In the genomic region with DNA sequence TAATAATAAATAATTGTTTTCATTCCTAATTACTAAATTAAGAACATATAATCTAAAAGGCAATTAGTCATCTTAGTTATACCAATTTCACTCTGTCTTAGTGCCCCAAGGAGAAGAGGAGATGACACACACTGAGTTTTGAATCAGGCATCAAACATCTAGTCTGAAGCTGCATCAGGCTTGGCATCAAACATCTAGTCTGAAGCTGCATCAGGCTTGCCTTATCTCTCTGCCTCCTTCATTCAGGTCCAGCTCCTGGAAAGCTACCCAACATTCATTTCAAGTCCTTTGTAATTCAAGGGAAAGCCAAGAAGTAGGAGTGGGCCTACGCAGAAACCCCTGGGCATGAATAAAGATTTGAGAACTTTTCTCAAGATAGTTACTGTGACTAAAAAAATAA, we compare ENCODE assay signal across 25 cellular contexts.
DNase-seq lines count a peak whose midpoint lies in the region; ATAC-seq, FAIRE-seq and TF ChIP-seq lines count a peak whose summit lies in the region.
"Had no signal": no experiment of that assay in that cellular context is flagged by ENCODE, and none has a peak within 500 bp of the region (broad histone marks: within the 10 kb centered on the region; RNA-seq: fewer than 3 reads in every experiment).

No MANE protein-coding gene starts in this region.

- no peak overlapping the region for H2AFZ ChIP-seq in ACC112 (ENCODE audit: low read length, unreplicated experiment)

- H3K27me3 Mint-ChIP-seq in memory B cell = no peaks in the 10 kb centered on the region

- H3K27me3 ChIP-seq in ACC112 (ENCODE audit: insufficient read depth, low read length) (no peaks in the 10 kb centered on the region), bronchial epithelial cell (ENCODE audit: control insufficient read depth, insufficient read depth, low read length) (no peaks in the 10 kb centered on the region)
- H3K27me3 ChIP-seq: heart right ventricle, pancreas, Peyer's patch had no signal

- peak overlapping the region; percentile 45; the same call in 1 of the 2 replicates for H3K27ac ChIP-seq in ACC112 (ENCODE audit: low read depth, low read length)
- H3K27ac ChIP-seq: heart right ventricle, left ventricle myocardium inferior, pancreas, Peyer's patch had no signal

- ATAC-seq in memory B cell (ENCODE audit: low read depth) = no peak
- no peak for ATAC-seq in GM21381 (IDR thresholded peaks at IDR 0.05; ENCODE audit: unreplicated experiment)
- ATAC-seq in GM21367 (IDR thresholded peaks at IDR 0.05; ENCODE audit: unreplicated experiment) = no peak
- ATAC-seq: activated CD8-positive, alpha-beta T cell treated with anti-CD3 and anti-CD28 coated beads, Interleukin-2, amount 10 ng/mL, durations not matched to agents 7 days and 5 days; activated T-cell treated with anti-CD3 and anti-CD28 coated beads, Interleukin-2, amount 50 U/mL, for 4 hours; heart right ventricle; K562; right cardiac atrium had no signal

- H3K9me3 Mint-ChIP-seq in memory B cell = peaks cover 6% of the 10 kb centered on the region
- H3K9me3 Mint-ChIP-seq: activated T-cell treated with anti-CD3 and anti-CD28 coated beads, Interleukin-2, amount 50 U/mL, for 4 hours had no signal

- peaks cover 78% of the 10 kb centered on the region for H3K79me2 ChIP-seq in ACC112 (ENCODE audit: control insufficient read depth, insufficient read depth, low read length, unreplicated experiment)

- peak overlapping the region; percentile 40 for H3K4me3 Mint-ChIP-seq in memory B cell
- H3K4me3 Mint-ChIP-seq: activated CD8-positive, alpha-beta T cell treated with anti-CD3 and anti-CD28 coated beads, Interleukin-2, amount 10 ng/mL, durations not matched to agents 7 days and 5 days; activated T-cell treated with anti-CD3 and anti-CD28 coated beads, Interleukin-2, amount 50 U/mL, for 4 hours had no signal

- intact Hi-C loops in cardiac septum (cut with DNase I) = no loop called here

- TF ChIP-seq CTCF in bronchial epithelial cell (IDR thresholded peaks at IDR 0.05; ENCODE audit: insufficient read depth, low read length, severe bottlenecking) = no peak

- peaks cover 18% of the 10 kb centered on the region for H3K4me1 Mint-ChIP-seq in memory B cell

- DNase-seq in HTR-8/SVneo (ENCODE audit: insufficient read length, low spot score) = no peak
- DNase-seq in bronchial epithelial cell (ENCODE audit: low read depth) = peak; percentile 44
- no peak for DNase-seq in memory B cell (ENCODE audit: low spot score in 2 of 2)
- no peak for DNase-seq in cardiac septum (ENCODE audit: low spot score)
- DNase-seq in NCI-H1092 (lab: John Stamatoyannopoulos, UW) = no peak
- DNase-seq: 8988T; activated CD4-positive, CD25-positive, alpha-beta regulatory T cell; activated CD8-positive, alpha-beta T cell treated with anti-CD3 and anti-CD28 coated beads, Interleukin-2, amount 10 ng/mL, durations not matched to agents 7 days and 5 days; activated naive CD4-positive, alpha-beta T cell treated with Interleukin-2 at 50 U/mL for 16 hours; activated T-cell treated with anti-CD3 and anti-CD28 coated beads, Interleukin-2, amount 50 U/mL, for 4 hours; anterior cingulate cortex; DND-41; heart right ventricle; left ventricle myocardium inferior; NCI-H1930; NCI-H446 treated with DMSO at 0.1 percent for 48 hours; pancreas; Peyer's patch; right cardiac atrium; stimulated activated CD8-positive, alpha-beta memory T cell treated with anti-CD3 and anti-CD28 coated beads, Interleukin-4, amount 100 ng/mL, for 48 hours had no signal

- peaks cover 49% of the 10 kb centered on the region for H3K4me1 ChIP-seq in ACC112 (ENCODE audit: control insufficient read depth, insufficient read depth, low read length, unreplicated experiment)

- peaks cover 9% of the 10 kb centered on the region for H3K36me3 ChIP-seq in ACC112 (ENCODE audit: insufficient read depth, low read length)
- no peaks in the 10 kb centered on the region for H3K36me3 ChIP-seq in bronchial epithelial cell (ENCODE audit: control insufficient read depth, insufficient read depth, low read length)
- H3K36me3 ChIP-seq: heart right ventricle, left ventricle myocardium inferior, pancreas, Peyer's patch had no signal

- peak; percentile 63 for FAIRE-seq in HTR-8/SVneo (lab: Jason Lieb, UNC)
- FAIRE-seq in bronchial epithelial cell (lab: Jason Lieb, UNC) = no peak
- FAIRE-seq: K562, pancreas, urothelium cell line had no signal

- H3K36me3 Mint-ChIP-seq in memory B cell = peaks cover 13% of the 10 kb centered on the region

- peak overlapping the region; percentile 88 for H3K27ac Mint-ChIP-seq in memory B cell
- H3K27ac Mint-ChIP-seq: activated CD8-positive, alpha-beta T cell treated with anti-CD3 and anti-CD28 coated beads, Interleukin-2, amount 10 ng/mL, durations not matched to agents 7 days and 5 days had no signal

- H3K4me3 ChIP-seq in ACC112 (ENCODE audit: low read depth, low read length) (no peak overlapping the region), bronchial epithelial cell (ENCODE audit: low read depth, low read length) (no peak overlapping the region)
- H3K4me3 ChIP-seq: heart right ventricle, K562, left ventricle myocardium inferior, pancreas, Peyer's patch had no signal
